1 cellular context compared by ENCODE assay signal in genomic region chr2:38692636-38693318, GRCh38.
TF ChIP-seq lines count a peak whose summit lies in the region.

No MANE protein-coding gene starts in this region.

TF ChIP-seq in HepG2, 621 proteins besides CTCF, POLR2A, EP300 and RAD21 (continued from another document and continues in another):
- TF ChIP-seq ADNP (CRISPR knock-in tag; IDR thresholded peaks at IDR 0.05) (0 out of 2 replicates have a peak, but pooled peaks have one; percentile 35), ZNF558 (CRISPR knock-in tag; IDR thresholded peaks at IDR 0.05; ENCODE audit: borderline replicate concordance) (no peak), ZNF766 (CRISPR knock-in tag; IDR thresholded peaks at IDR 0.05; ENCODE audit: borderline replicate concordance) (peak; percentile 90; the same call in 1 of the 2 replicates), HDAC1 (CRISPR knock-in tag; IDR thresholded peaks at IDR 0.05) (peak; percentile 69), AFF4 (CRISPR knock-in tag; IDR thresholded peaks at IDR 0.05) (no peak), MIER2 (CRISPR knock-in tag; IDR thresholded peaks at IDR 0.05) (0 out of 2 replicates have a peak, but pooled peaks have one; percentile 62), KAT7 (CRISPR knock-in tag; IDR thresholded peaks at IDR 0.05; ENCODE audit: borderline replicate concordance) (no peak; the same call in 1 of the 2 replicates), ZBTB44 (CRISPR knock-in tag; IDR thresholded peaks at IDR 0.05) (no peak), ATF7 (IDR thresholded peaks at IDR 0.05) (no peak), ATF7 (CRISPR knock-in tag; IDR thresholded peaks at IDR 0.05) (no peak), ZNF782 (CRISPR knock-in tag; IDR thresholded peaks at IDR 0.05; ENCODE audit: borderline replicate concordance) (peak; percentile 75; the same call in 1 of the 2 replicates), ZNF142 (CRISPR knock-in tag; IDR thresholded peaks at IDR 0.05) (no peak), ZKSCAN8 (CRISPR knock-in tag; IDR thresholded peaks at IDR 0.05; ENCODE audit: borderline replicate concordance) (no peak), HMGXB4 (CRISPR knock-in tag; IDR thresholded peaks at IDR 0.05; ENCODE audit: borderline replicate concordance in 1 of 2, low read depth in 1 of 2) (no peak), SIN3A (IDR thresholded peaks at IDR 0.05; ENCODE audit: borderline replicate concordance, low read depth, low read length) (no peak), ZNF460 (CRISPR knock-in tag; IDR thresholded peaks at IDR 0.05; ENCODE audit: borderline replicate concordance) (no peak), ZMYM4 (CRISPR knock-in tag; IDR thresholded peaks at IDR 0.05) (peak; percentile 70), ELF3 (CRISPR knock-in tag; IDR thresholded peaks at IDR 0.05) (0 out of 2 replicates have a peak, but pooled peaks have one; percentile 33), CREB3 (CRISPR knock-in tag; IDR thresholded peaks at IDR 0.05) (no peak), RCOR2 (CRISPR knock-in tag; IDR thresholded peaks at IDR 0.05) (0 out of 2 replicates have a peak, but pooled peaks have one; percentile 46), ATF3 (CRISPR knock-in tag; IDR thresholded peaks at IDR 0.05) (peak; percentile 55), ZNF350 (CRISPR knock-in tag; IDR thresholded peaks at IDR 0.05; ENCODE audit: borderline replicate concordance, low read depth) (peak; percentile 49; the same call in 1 of the 2 replicates), KDM1A (CRISPR knock-in tag; IDR thresholded peaks at IDR 0.05) (no peak), ERF (CRISPR knock-in tag; IDR thresholded peaks at IDR 0.05) (no peak), ZFP1 (CRISPR knock-in tag; IDR thresholded peaks at IDR 0.05) (no peak), IRF1 (CRISPR knock-in tag; IDR thresholded peaks at IDR 0.05; ENCODE audit: low read depth) (no peak), ZNF251 (CRISPR knock-in tag; IDR thresholded peaks at IDR 0.05) (no peak), IKZF5 (CRISPR knock-in tag; IDR thresholded peaks at IDR 0.05) (peak; percentile 50; the same call in 1 of the 2 replicates), ZNF629 (CRISPR knock-in tag; conservative IDR thresholded peaks at IDR 0.05) (no peak), SRSF1 (optimal IDR thresholded peaks at IDR 0.05; ENCODE audit: low read depth, low read length) (no peak), ZNF550 (CRISPR knock-in tag; IDR thresholded peaks at IDR 0.05; ENCODE audit: borderline replicate concordance) (no peak), ZNF788 (CRISPR knock-in tag; IDR thresholded peaks at IDR 0.05; ENCODE audit: borderline replicate concordance) (peak; percentile 76; the same call in 1 of the 2 replicates), ZNF576 (CRISPR knock-in tag; IDR thresholded peaks at IDR 0.05) (no peak), CENPT (CRISPR knock-in tag; IDR thresholded peaks at IDR 0.05; ENCODE audit: low read depth) (no peak), ZNF235 (CRISPR knock-in tag; IDR thresholded peaks at IDR 0.05; ENCODE audit: borderline replicate concordance) (no peak), ZNF747 (CRISPR knock-in tag; IDR thresholded peaks at IDR 0.05; ENCODE audit: borderline replicate concordance) (0 out of 2 replicates have a peak, but pooled peaks have one; percentile 29), ZNF790 (CRISPR knock-in tag; IDR thresholded peaks at IDR 0.05; ENCODE audit: borderline replicate concordance) (no peak), ZBTB39 (CRISPR knock-in tag; IDR thresholded peaks at IDR 0.05) (no peak), THAP8 (CRISPR knock-in tag; IDR thresholded peaks at IDR 0.05; ENCODE audit: borderline replicate concordance) (no peak), MTA1 (CRISPR knock-in tag; IDR thresholded peaks at IDR 0.05; ENCODE audit: borderline replicate concordance) (peak; percentile 91; the same call in 1 of the 2 replicates), MBD4 (IDR thresholded peaks at IDR 0.05; ENCODE audit: borderline replicate concordance, low read length) (no peak), KDM3A (CRISPR knock-in tag; IDR thresholded peaks at IDR 0.05; ENCODE audit: low read depth) (no peak), ZNF136 (CRISPR knock-in tag; IDR thresholded peaks at IDR 0.05; ENCODE audit: low read depth) (no peak)
